ENCODE assay signal across 19 cellular contexts in the genomic region with DNA sequence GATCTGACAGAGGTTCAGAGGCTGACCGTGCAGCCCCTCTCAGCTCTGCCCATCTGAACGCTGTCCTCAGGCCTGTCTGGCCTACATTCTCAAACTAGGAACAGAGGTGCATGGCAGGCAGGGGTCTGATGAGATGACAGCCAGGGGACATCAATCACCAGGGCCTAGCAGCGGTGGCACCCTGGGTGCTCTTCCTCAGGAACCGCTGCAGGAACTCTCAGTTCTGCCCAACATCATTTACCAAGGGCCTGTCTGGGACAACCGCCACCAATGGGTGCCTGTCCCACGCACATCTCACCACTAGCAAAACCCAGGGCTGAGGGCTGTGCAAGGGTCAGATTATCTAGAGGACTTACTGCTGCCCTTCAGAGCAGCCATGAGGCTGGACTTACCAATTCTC.
DNase-seq lines count a peak whose midpoint lies in the region; ATAC-seq and TF ChIP-seq lines count a peak whose summit lies in the region.
"Had no signal": no experiment of that assay in that cellular context is flagged by ENCODE, and none has a peak within 500 bp of the region (broad histone marks: within the 10 kb centered on the region; RNA-seq: fewer than 3 reads in every experiment).

No MANE protein-coding gene starts in this region.

- H3K4me1 Mint-ChIP-seq in activated B cell treated with CpG ODN at 0.5 μM for 24 hours, result peaks cover 47% of the 10 kb centered on the region
- H3K4me1 Mint-ChIP-seq in memory B cell, result peaks cover 22% of the 10 kb centered on the region
- peaks cover 66 to 87% of the 10 kb centered on the region in 2 donors for H3K4me1 Mint-ChIP-seq in stimulated activated naive B cell treated with anti-CD40 and anti-IgM and Interleukin-4, amounts not matched to agents 10 μg/mL and 1 μg/mL and 100 μg/mL, for 72 hours
- H3K4me1 Mint-ChIP-seq in CD4-positive, alpha-beta memory T cell, result peaks cover 6 to 13% (median 11%) of the 10 kb centered on the region in 4 donors

- TF ChIP-seq CTCF in activated B cell treated with CpG ODN at 0.5 μM for 24 hours (IDR thresholded peaks at IDR 0.05) (no peak), esophagus muscularis mucosa (IDR thresholded peaks at IDR 0.05) (no peak)

- 100% methylated on average over 5 of the region's 6 CpGs for WGBS in esophagus muscularis mucosa

- H3K4me3 Mint-ChIP-seq in activated B cell treated with CpG ODN at 0.5 μM for 24 hours, result peak overlapping the region; percentile 75
- H3K4me3 Mint-ChIP-seq in memory B cell, result no peak overlapping the region
- H3K4me3 Mint-ChIP-seq in stimulated activated naive B cell treated with anti-CD40 and anti-IgM and Interleukin-4, amounts not matched to agents 10 μg/mL and 1 μg/mL and 100 μg/mL, for 72 hours, result no peak overlapping the region
- no peak overlapping the region for H3K4me3 Mint-ChIP-seq in CD4-positive, alpha-beta memory T cell

- peaks cover 0 to 10% of the 10 kb centered on the region in 2 donors for H3K9me3 Mint-ChIP-seq in activated naive CD4-positive, alpha-beta T cell treated with anti-CD3 and anti-CD28 coated beads, Interleukin-2, amount 50 U/mL, for 72 hours
- no peaks in the 10 kb centered on the region for H3K9me3 Mint-ChIP-seq in activated B cell treated with CpG ODN at 0.5 μM for 24 hours
- no peaks in the 10 kb centered on the region for H3K9me3 Mint-ChIP-seq in memory B cell
- no peaks in the 10 kb centered on the region for H3K9me3 Mint-ChIP-seq in stimulated activated naive B cell treated with anti-CD40 and anti-IgM and Interleukin-4, amounts not matched to agents 10 μg/mL and 1 μg/mL and 100 μg/mL, for 72 hours
- H3K9me3 Mint-ChIP-seq in CD4-positive, alpha-beta memory T cell, result peaks cover 0 to 3% (median 0%) of the 10 kb centered on the region in 8 donors

- H3K27ac ChIP-seq in CD4-positive, alpha-beta memory T cell (ENCODE audit: low read depth, low read length), result no peak overlapping the region
- H3K27ac ChIP-seq in esophagus muscularis mucosa (replicated peaks in 1 of 4), result no peak overlapping the region
- H3K27ac ChIP-seq: BLaER1, HL-60, SJSA1 had no signal

- intact Hi-C loops in activated B cell treated with CpG ODN at 0.5 μM for 24 hours (cut with micrococcal nuclease), result loop anchor here (1.0 to 5.0 kb wide), 8 partner anchors 41 to 272 kb away; a partner anchor contains a TSS
- intact Hi-C loops in CD4-positive, alpha-beta memory T cell (cut with micrococcal nuclease), result no loop called here
- intact Hi-C loops in esophagus muscularis mucosa (cut with DNase I), result no loop called here

- peaks cover 6 to 25% of the 10 kb centered on the region in 2 donors for H3K36me3 Mint-ChIP-seq in activated naive CD4-positive, alpha-beta T cell treated with anti-CD3 and anti-CD28 coated beads, Interleukin-2, amount 50 U/mL, for 72 hours
- H3K36me3 Mint-ChIP-seq in activated B cell treated with CpG ODN at 0.5 μM for 24 hours (ENCODE audit: low read depth) (no peaks in the 10 kb centered on the region), memory B cell (no peaks in the 10 kb centered on the region)
- H3K36me3 Mint-ChIP-seq in stimulated activated naive B cell treated with anti-CD40 and anti-IgM and Interleukin-4, amounts not matched to agents 10 μg/mL and 1 μg/mL and 100 μg/mL, for 72 hours, result no peaks in the 10 kb centered on the region
- no peaks in the 10 kb centered on the region for H3K36me3 Mint-ChIP-seq in CD4-positive, alpha-beta memory T cell

- no peak for ATAC-seq in activated naive CD4-positive, alpha-beta T cell treated with anti-CD3 and anti-CD28 coated beads, Interleukin-2, amount 50 U/mL, for 72 hours
- ATAC-seq in activated B cell treated with CpG ODN at 0.5 μM for 24 hours (ENCODE audit: low read depth) (no peak), memory B cell (ENCODE audit: low read depth) (no peak)
- no peak for ATAC-seq in stimulated activated naive B cell treated with anti-CD40 and anti-IgM and Interleukin-4, amounts not matched to agents 10 μg/mL and 1 μg/mL and 100 μg/mL, for 72 hours (replicated peaks)

- no peaks in the 10 kb centered on the region for H3K27me3 Mint-ChIP-seq in activated B cell treated with CpG ODN at 0.5 μM for 24 hours
- no peaks in the 10 kb centered on the region for H3K27me3 Mint-ChIP-seq in memory B cell
- no peaks in the 10 kb centered on the region for H3K27me3 Mint-ChIP-seq in stimulated activated naive B cell treated with anti-CD40 and anti-IgM and Interleukin-4, amounts not matched to agents 10 μg/mL and 1 μg/mL and 100 μg/mL, for 72 hours
- no peaks in the 10 kb centered on the region for H3K27me3 Mint-ChIP-seq in CD4-positive, alpha-beta memory T cell

- no peak for TF ChIP-seq EP300 in esophagus muscularis mucosa (IDR thresholded peaks at IDR 0.05)

- peak overlapping the region; percentile 9 to 12 for H3K27ac Mint-ChIP-seq in activated naive CD4-positive, alpha-beta T cell treated with anti-CD3 and anti-CD28 coated beads, Interleukin-2, amount 50 U/mL, for 72 hours
- peak overlapping the region; percentile 82 for H3K27ac Mint-ChIP-seq in activated B cell treated with CpG ODN at 0.5 μM for 24 hours
- peak overlapping the region; percentile 18 for H3K27ac Mint-ChIP-seq in memory B cell
- peak overlapping the region; percentile 96 for H3K27ac Mint-ChIP-seq in stimulated activated naive B cell treated with anti-CD40 and anti-IgM and Interleukin-4, amounts not matched to agents 10 μg/mL and 1 μg/mL and 100 μg/mL, for 72 hours
- H3K27ac Mint-ChIP-seq in CD4-positive, alpha-beta memory T cell, result peak overlapping the region in 1 of 7 donors; percentile 31

- no peak for DNase-seq in activated naive CD4-positive, alpha-beta T cell treated with anti-CD3 and anti-CD28 coated beads, Interleukin-2, amount 50 U/mL, for 72 hours (ENCODE audit: low spot score in 2 of 2)
- no peak for DNase-seq in activated naive CD4-positive, alpha-beta T cell treated with Interleukin-2 at 50 U/mL for 16 hours
- DNase-seq in activated B cell treated with CpG ODN at 0.5 μM for 24 hours (no peak), memory B cell (ENCODE audit: low spot score in 2 of 2) (no peak), GM19238 (ENCODE audit: insufficient read length, low spot score) (no peak), esophagus muscularis mucosa (ENCODE audit: extremely low spot score) (no peak)
- DNase-seq in stimulated activated naive B cell treated with anti-CD40 and anti-IgM and Interleukin-4, amounts not matched to agents 10 μg/mL and 1 μg/mL and 100 μg/mL, for 72 hours, result no peak
- no peak for DNase-seq in CD4-positive, alpha-beta memory T cell
- DNase-seq: DND-41; GF-D8; KBM-7; NCI-H1436; NCI-H2029; NCI-H2171; NCI-H446 treated with DMSO at 0.1 percent for 48 hours; NK-92 treated with Interleukin-12 subunit alpha and Interleukin-12 subunit beta, amount 100 ng/mL, for 24 hours had no signal

- TF ChIP-seq POLR2A in esophagus muscularis mucosa (IDR thresholded peaks at IDR 0.05; ENCODE audit: low read depth), result no peak

- CTCF ChIA-PET in activated B cell treated with CpG ODN at 0.5 μM for 24 hours (lab: Charles Lee), result interaction anchor here (2.2 kb wide), 1 partner anchor 96 kb away, joined by 5 read pairs; no protein-coding TSS in a partner anchor
- CTCF ChIA-PET in CD4-positive, alpha-beta memory T cell (lab: Charles Lee; ENCODE audit: partially characterized antibody), result no interaction called here

- POLR2A ChIA-PET in activated B cell treated with CpG ODN at 0.5 μM for 24 hours (lab: Charles Lee), result interaction anchor here (1.9 kb wide), 1 partner anchor 133 kb away, joined by 8 read pairs; no protein-coding TSS in a partner anchor
- POLR2A ChIA-PET in CD4-positive, alpha-beta memory T cell (lab: Charles Lee; ENCODE audit: partially characterized antibody), result no interaction called here

- no peaks in the 10 kb centered on the region for H3K4me1 ChIP-seq in CD4-positive, alpha-beta memory T cell (ENCODE audit: insufficient read depth, low read length)
- peaks cover 19 to 30% (median 25%) of the 10 kb centered on the region in 4 donors for H3K4me1 ChIP-seq in esophagus muscularis mucosa
- H3K4me1 ChIP-seq: SJSA1 had no signal

- no peak overlapping the region for H3K4me3 ChIP-seq in CD4-positive, alpha-beta memory T cell (ENCODE audit: low read length in 2 of 2)
- H3K4me3 ChIP-seq in esophagus muscularis mucosa, result no peak overlapping the region
- H3K4me3 ChIP-seq: BLaER1, SJSA1 had no signal

- H3K27me3 ChIP-seq in CD4-positive, alpha-beta memory T cell (ENCODE audit: insufficient read depth, low read length), result no peaks in the 10 kb centered on the region
- H3K27me3 ChIP-seq in esophagus muscularis mucosa, result no peaks in the 10 kb centered on the region
- H3K27me3 ChIP-seq: BLaER1, SJSA1 had no signal

- H3K36me3 ChIP-seq in CD4-positive, alpha-beta memory T cell (ENCODE audit: insufficient read depth, low read length), result no peaks in the 10 kb centered on the region
- H3K36me3 ChIP-seq in esophagus muscularis mucosa, result no peaks in the 10 kb centered on the region
- H3K36me3 ChIP-seq: BLaER1, SJSA1 had no signal

- H3K9me3 ChIP-seq in CD4-positive, alpha-beta memory T cell (ENCODE audit: control insufficient read depth in 1 of 2, low read length in 2 of 2), result no peaks in the 10 kb centered on the region
- no peaks in the 10 kb centered on the region for H3K9me3 ChIP-seq in esophagus muscularis mucosa
- H3K9me3 ChIP-seq: BLaER1, SJSA1 had no signal
